In genomic region chr1:186421446-186421845, GRCh38 we compare ENCODE assay signal across 24 cellular contexts. TPM values are rescaled to one million over a fixed set of nuclear protein-coding genes. Genes with fewer than 3 reads are reported as not detected.
"Had no signal": no experiment of that assay in that cellular context is flagged by ENCODE, and none has a peak within 500 bp of the region (broad histone marks: within the 10 kb centered on the region; RNA-seq: fewer than 3 reads in every experiment).

No MANE protein-coding gene starts in this region.

- H3K27me3 Mint-ChIP-seq: activated CD4-positive, alpha-beta T cell treated with anti-CD3 and anti-CD28 coated beads for 36 hours; activated naive CD8-positive, alpha-beta T cell; progenitor cell of endocrine pancreas had no signal

- H3K9me3 Mint-ChIP-seq: activated T-cell treated with anti-CD3 and anti-CD28 coated beads, Interleukin-2, amount 50 U/mL, for 72 hours had no signal

- H3K4me3 ChIP-seq: body of pancreas, dorsolateral prefrontal cortex, thyroid gland had no signal

- H3K27ac Mint-ChIP-seq: activated naive CD8-positive, alpha-beta T cell; progenitor cell of endocrine pancreas had no signal

- H3K27me3 ChIP-seq: body of pancreas, dorsolateral prefrontal cortex, thyroid gland had no signal

- H3K9me3 ChIP-seq: body of pancreas, thyroid gland had no signal

- H3K27ac ChIP-seq: body of pancreas, dorsolateral prefrontal cortex, WERI-Rb-1 had no signal

- H3K4me3 Mint-ChIP-seq: activated CD4-positive, alpha-beta T cell treated with anti-CD3 and anti-CD28 coated beads for 36 hours; activated naive CD8-positive, alpha-beta T cell had no signal

- DNase-seq: activated CD4-positive, alpha-beta T cell treated with anti-CD3 and anti-CD28 coated beads for 36 hours; activated gamma-delta T cell; activated T-cell treated with anti-CD3 and anti-CD28 coated beads, Interleukin-2, amount 50 U/mL, for 72 hours; body of pancreas; dorsolateral prefrontal cortex; head of caudate nucleus; kidney glomerular epithelial cell; left ventricle myocardium superior; occipital lobe; stimulated activated CD4-positive, alpha-beta T cell treated with anti-CD3 and anti-CD28 coated beads, Interleukin-12 subunit alpha, Interleukin-12 subunit beta, amount 100 ng/mL, for 4 hours; stimulated activated CD4-positive, alpha-beta T cell treated with anti-CD3 and anti-CD28 coated beads, Interleukin-1b, Interleukin-23, amount 100 ng/mL, for 48 hours; stimulated activated naive CD4-positive, alpha-beta T cell treated with Interleukin-2 at 50 U/mL for 16 hours; thyroid gland; WERI-Rb-1 had no signal

- H3K4me1 ChIP-seq: body of pancreas, thyroid gland had no signal

RNA-seq across cellular contexts. Expression of gene PDC, which starts 39.5 kb away (rescaled TPM):
- total RNA-seq: activated CD4-positive, alpha-beta T cell treated with anti-CD3 and anti-CD28 coated beads for 36 hours; activated T-cell treated with anti-CD3 and anti-CD28 coated beads, Interleukin-2, amount 50 U/mL, for 72 hours; body of pancreas; cardiac septum; epithelial cell of proximal tubule; frontal cortex; left ventricle myocardium superior; mononuclear cell; occipital lobe; progenitor cell of endocrine pancreas; subcutaneous adipose tissue; T-helper 1 cell treated with Interleukin-12 subunit alpha and Interleukin-12 subunit beta and Interleukin-4 antibody, amounts not matched to agents 30 ng/mL and 1 ng/mL, for 36 hours; thyroid gland; ureter had no signal
- polyA plus RNA-seq: neural cell had no signal
